1 cellular context compared by ENCODE assay signal in genomic region chr3:39220551-39221530, GRCh38.
A peak's percentile ranks its signal among the peaks of the same experiment; 100 is the strongest.
TF ChIP-seq lines count a peak whose summit lies in the region.

No MANE protein-coding gene starts in this region.

TF ChIP-seq in GM12878, 131 proteins besides CTCF, POLR2A, EP300 and RAD21:
- TF ChIP-seq TCF3 (IDR thresholded peaks at IDR 0.05; ENCODE audit: borderline replicate concordance, insufficient read depth, low read depth, low read length) = no peak
- TF ChIP-seq ATF2 (IDR thresholded peaks at IDR 0.05; ENCODE audit: low read length) = peak; percentile 16; the same call in 1 of the 2 replicates
- TF ChIP-seq ZBTB40 (IDR thresholded peaks at IDR 0.05; ENCODE audit: borderline replicate concordance) = no peak
- no peak for TF ChIP-seq HCFC1 (IDR thresholded peaks at IDR 0.05; ENCODE audit: low read length)
- no peak for TF ChIP-seq KLF5 (IDR thresholded peaks at IDR 0.05; ENCODE audit: partially characterized antibody)
- TF ChIP-seq E4F1 (IDR thresholded peaks at IDR 0.05; ENCODE audit: borderline replicate concordance, partially characterized antibody) = no peak
- TF ChIP-seq NFIC (IDR thresholded peaks at IDR 0.05; ENCODE audit: low read depth, low read length) = no peak
- TF ChIP-seq CBX5 (IDR thresholded peaks at IDR 0.05; ENCODE audit: low read depth) = no peak
- TF ChIP-seq ZBTB11 (CRISPR knock-in tag; IDR thresholded peaks at IDR 0.05) = no peak
- peak; percentile 50 for TF ChIP-seq RUNX3 (IDR thresholded peaks at IDR 0.05; ENCODE audit: low read length)
- TF ChIP-seq BRCA1 (IDR thresholded peaks at IDR 0.05; ENCODE audit: low read depth, low read length) = no peak
- no peak for TF ChIP-seq FOS (IDR thresholded peaks at IDR 0.05; ENCODE audit: borderline replicate concordance, extremely low read depth, insufficient read length)
- TF ChIP-seq NFXL1 (IDR thresholded peaks at IDR 0.05; ENCODE audit: borderline replicate concordance) = no peak
- TF ChIP-seq MYB (IDR thresholded peaks at IDR 0.05; ENCODE audit: borderline replicate concordance, low read depth, low read length) = no peak
- no peak for TF ChIP-seq CEBPB (IDR thresholded peaks at IDR 0.05; ENCODE audit: borderline replicate concordance in 1 of 2, low read depth in 2 of 2, low read length in 2 of 2)
- TF ChIP-seq SREBF2 (IDR thresholded peaks at IDR 0.05; ENCODE audit: low read length) = no peak
- no peak for TF ChIP-seq ZNF592 (IDR thresholded peaks at IDR 0.05)
- 0 out of 2 replicates have a peak, but pooled peaks have one; percentile 10 for TF ChIP-seq IKZF1 (conservative IDR thresholded peaks at IDR 0.05)
- TF ChIP-seq E2F8 (IDR thresholded peaks at IDR 0.05; ENCODE audit: low read depth, partially characterized antibody) = no peak
- TF ChIP-seq ATF7 (IDR thresholded peaks at IDR 0.05; ENCODE audit: low read depth) = peak; percentile 62; the same call in 1 of the 2 replicates
- no peak for TF ChIP-seq ZNF622 (IDR thresholded peaks at IDR 0.05)
- no peak for TF ChIP-seq TCF12 (IDR thresholded peaks at IDR 0.05; ENCODE audit: low read depth, low read length)
- TF ChIP-seq PML (IDR thresholded peaks at IDR 0.05; ENCODE audit: low read length) = no peak
- TF ChIP-seq HDGF (IDR thresholded peaks at IDR 0.05) = no peak
- no peak for TF ChIP-seq STAT3 (IDR thresholded peaks at IDR 0.05; ENCODE audit: low read depth, low read length)
- TF ChIP-seq MEF2A (IDR thresholded peaks at IDR 0.05; ENCODE audit: insufficient read depth, low read depth, low read length) = 0 out of 2 replicates have a peak, but pooled peaks have one; percentile 35
- no peak for TF ChIP-seq KAT2A (conservative IDR thresholded peaks at IDR 0.05; ENCODE audit: control insufficient read depth, low read depth, low read length)
- TF ChIP-seq REST (IDR thresholded peaks at IDR 0.05; ENCODE audit: low read depth, low read length) = no peak
